ENCODE assay signal across 8 cellular contexts in genomic region chr10:100970076-100970913, GRCh38. TPM values are rescaled to one million over a fixed set of nuclear protein-coding genes. Genes with fewer than 3 reads are reported as not detected.
DNase-seq lines count a peak whose midpoint lies in the region; ATAC-seq, FAIRE-seq and TF ChIP-seq lines count a peak whose summit lies in the region.

No MANE protein-coding gene starts in this region.

- FAIRE-seq in GM12891 (lab: Jason Lieb, UNC): no peak

- intact Hi-C loops in left ventricle myocardium superior (cut with micrococcal nuclease): no loop called here

- DNase-seq in NCI-H748 (lab: John Stamatoyannopoulos, UW; ENCODE audit: unreplicated experiment): peak; percentile 37
- DNase-seq in NCI-H748 treated with DMSO at 0.1 percent for 48 hours (lab: John Stamatoyannopoulos, UW): no peak
- peak; percentile 18 for DNase-seq in activated naive CD4-positive, alpha-beta T cell treated with Interleukin-2 at 50 U/mL for 16 hours
- DNase-seq in left ventricle myocardium superior: no peak
- DNase-seq in GM12891 (ENCODE audit: insufficient read length, low spot score): no peak
- no peak for DNase-seq in cerebellar nuclear complex (lab: John Stamatoyannopoulos, UW)

- H3K27me3 ChIP-seq in skeletal muscle satellite cell (ENCODE audit: control insufficient read depth, insufficient read depth, low read length): no peaks in the 10 kb centered on the region

- no peaks in the 10 kb centered on the region for H3K9me3 ChIP-seq in skeletal muscle satellite cell (replicated peaks; ENCODE audit: low read length)

- peak; percentile 18 for ATAC-seq in left ventricle myocardium superior
- ATAC-seq in GM21619 (IDR thresholded peaks at IDR 0.05; ENCODE audit: unreplicated experiment): no peak

- peaks cover 20% of the 10 kb centered on the region for H3K36me3 ChIP-seq in skeletal muscle satellite cell (ENCODE audit: insufficient read depth, low read length)

- H3K4me3 ChIP-seq in skeletal muscle satellite cell (ENCODE audit: low read length): peak overlapping the region; percentile 74

- H3K4me2 ChIP-seq in skeletal muscle satellite cell (ENCODE audit: low read length): peak overlapping the region; percentile 98

- no peak for TF ChIP-seq POLR2A in GM12891 (IDR thresholded peaks at IDR 0.05; ENCODE audit: low read depth, low read length)

- H3K9ac ChIP-seq in skeletal muscle satellite cell (ENCODE audit: low read depth, low read length): no peak overlapping the region

- peaks cover 6% of the 10 kb centered on the region for H3K4me1 ChIP-seq in skeletal muscle satellite cell (ENCODE audit: control insufficient read depth, insufficient read depth, low read length)

TF ChIP-seq in GM12891, 5 proteins besides CTCF, POLR2A, EP300 and RAD21:
- TF ChIP-seq SPI1 (IDR thresholded peaks at IDR 0.05; ENCODE audit: low read depth, low read length): no peak
- no peak for TF ChIP-seq TAF1 (IDR thresholded peaks at IDR 0.05; ENCODE audit: low read depth, low read length)
- no peak for TF ChIP-seq POU2F2 (IDR thresholded peaks at IDR 0.05; ENCODE audit: low read depth, low read length)
- no peak for TF ChIP-seq POLR2AphosphoS5 (IDR thresholded peaks at IDR 0.05; ENCODE audit: low read depth, low read length)

RNA-seq across cellular contexts. Expression of gene SEMA4G, which starts 1.0 kb away (rescaled TPM):
- total RNA-seq in left ventricle myocardium superior: 1.6 TPM
- 0.76 and 0.87 TPM in 2 replicates for total RNA-seq in skeletal muscle satellite cell (2012; rRNA removed)
- polyA plus RNA-seq in GM12891 (2012; ENCODE audit: low read depth, missing spikeins): 1.3 TPM

RNA-seq across cellular contexts. Expression of gene MRPL43, which starts 17.0 kb away (rescaled TPM):
- total RNA-seq in left ventricle myocardium superior: 55.9 TPM
- total RNA-seq in skeletal muscle satellite cell (2012; rRNA removed): 63.6 and 70.0 TPM in 2 replicates
- polyA plus RNA-seq in GM12891 (2012; ENCODE audit: low read depth, missing spikeins): 57.3 TPM

RNA-seq across cellular contexts. Expression of gene TWNK, which starts 17.0 kb away (rescaled TPM):
- 8.0 TPM for total RNA-seq in left ventricle myocardium superior
- total RNA-seq in skeletal muscle satellite cell (2012; rRNA removed): 5.6 and 7.6 TPM in 2 replicates
- 15.0 TPM for polyA plus RNA-seq in GM12891 (2012; ENCODE audit: low read depth, missing spikeins)

RNA-seq across cellular contexts. Expression of gene LZTS2, which starts 29.3 kb away (rescaled TPM):
- total RNA-seq in left ventricle myocardium superior: 44.9 TPM
- total RNA-seq in skeletal muscle satellite cell (2012; rRNA removed): 79.1 and 103 TPM in 2 replicates
- polyA plus RNA-seq in GM12891 (2012; ENCODE audit: low read depth, missing spikeins): 14.1 TPM

RNA-seq across cellular contexts. Expression of gene SLF2, which starts 57.5 kb away (rescaled TPM):
- 18.9 TPM for total RNA-seq in left ventricle myocardium superior
- total RNA-seq in skeletal muscle satellite cell (2012; rRNA removed): 21.6 and 30.4 TPM in 2 replicates
- 8.1 TPM for polyA plus RNA-seq in GM12891 (2012; ENCODE audit: low read depth, missing spikeins)

Comparison
In these comparisons a context has a peak if more than half of its experiments do, and no peak if none do; other contexts are left out.
1. DNase-seq: peak in NCI-H748 (single experiment) and activated naive CD4-positive, alpha-beta T cell treated with Interleukin-2 at 50 U/mL for 16 hours (single experiment); none in NCI-H748 treated with DMSO at 0.1 percent for 48 hours (single experiment), left ventricle myocardium superior (single experiment), GM12891 (single experiment) and cerebellar nuclear complex (0 of 2).